Comparison of ENCODE assay signal across 8 cellular contexts in genomic region chr6:11575408-11576033, GRCh38. TPM values are rescaled to one million over a fixed set of nuclear protein-coding genes. Genes with fewer than 3 reads are reported as not detected.
DNase-seq lines count a peak whose midpoint lies in the region; ATAC-seq and TF ChIP-seq lines count a peak whose summit lies in the region.

No MANE protein-coding gene starts in this region.

- H3K9me3 ChIP-seq in vagina: no peaks in the 10 kb centered on the region

- TF ChIP-seq POLR2A in vagina (IDR thresholded peaks at IDR 0.05): no peak

- DNase-seq in ELF-1 (ENCODE audit: low read depth, low spot score): peak; percentile 74
- DNase-seq in HS-5 (ENCODE audit: low read depth): peak; percentile 67
- DNase-seq in OCI-M1 (lab: John Stamatoyannopoulos, UW): peak; percentile 86
- DNase-seq in activated T-cell treated with anti-CD3 and anti-CD28 coated beads, Interleukin-2, amount 50 U/mL, for 48 hours: peak; percentile 43 to 51
- peak; percentile 86 for DNase-seq in fibroblast of villous mesenchyme (ENCODE audit: low read depth)
- peak in 36 of 56 donors; percentile 2 to 71 (median 18) for DNase-seq in nucleus accumbens (lab: John Stamatoyannopoulos, UW)
- DNase-seq in vagina (ENCODE audit: extremely low spot score in 2 of 2): no peak

- no peaks in the 10 kb centered on the region for H3K27me3 ChIP-seq in vagina

- H3K4me1 ChIP-seq in vagina: no peaks in the 10 kb centered on the region

- peak; percentile 99 for ATAC-seq in GM21423 (IDR thresholded peaks at IDR 0.05; ENCODE audit: unreplicated experiment)

- H3K4me3 ChIP-seq in fibroblast of villous mesenchyme (ENCODE audit: low read depth, low read length) (no peak overlapping the region), vagina (no peak overlapping the region)

- H3K36me3 ChIP-seq in vagina: no peaks in the 10 kb centered on the region

- TF ChIP-seq CTCF in fibroblast of villous mesenchyme (IDR thresholded peaks at IDR 0.05; ENCODE audit: insufficient read depth, low read depth, low read length) (peak; percentile 97), vagina (IDR thresholded peaks at IDR 0.05) (peak; percentile 34 to 64 (median 60))

- intact Hi-C loops in vagina (cut with DNase I): no loop called here

- H3K27ac ChIP-seq in vagina: no peak overlapping the region

RNA-seq across cellular contexts. Expression of gene TMEM170B, which starts 38.0 kb away (rescaled TPM):
- total RNA-seq in fibroblast of villous mesenchyme (2.3 and 2.6 TPM in 2 replicates), vagina (2.5 TPM)

Comparison
In these comparisons a context has a peak if more than half of its experiments do, and no peak if none do; other contexts are left out.
1. DNase-seq: peak in ELF-1 (single experiment), HS-5 (single experiment), OCI-M1 (single experiment), activated T-cell treated with anti-CD3 and anti-CD28 coated beads, Interleukin-2, amount 50 U/mL, for 48 hours (2 of 2), fibroblast of villous mesenchyme (single experiment) and nucleus accumbens (36 of 56); none in vagina (0 of 2).